ENCODE assay signal across 29 cellular contexts in genomic region chr10:61846370-61847031, GRCh38.
"Had no signal": no experiment of that assay in that cellular context is flagged by ENCODE, and none has a peak within 500 bp of the region (broad histone marks: within the 10 kb centered on the region; RNA-seq: fewer than 3 reads in every experiment).

No MANE protein-coding gene starts in this region.

- H3K4me1 ChIP-seq: ascending aorta, breast epithelium, colonic mucosa had no signal

- H3K27ac ChIP-seq: ascending aorta, breast epithelium, cardiac muscle cell, epithelial cell of prostate, esophagus squamous epithelium, gastroesophageal sphincter had no signal

- H3K27me3 Mint-ChIP-seq: activated CD4-positive, alpha-beta memory T cell treated with anti-CD3 and anti-CD28 coated beads for 36 hours; activated CD4-positive, alpha-beta T cell treated with anti-CD3 and anti-CD28 coated beads for 36 hours; activated CD4-positive, alpha-beta T cell treated with anti-CD3 and anti-CD28 coated beads, Interleukin-2, amount 10 ng/mL, durations not matched to agents 24 days and 14 days; activated CD8-positive, alpha-beta memory T cell treated with anti-CD3 and anti-CD28 coated beads, Interleukin-2, amount 10 ng/mL, durations not matched to agents 7 days and 5 days; activated naive CD4-positive, alpha-beta T cell treated with anti-CD3 and anti-CD28 coated beads, Interleukin-2, amount 50 U/mL, for 24 hours; activated naive CD8-positive, alpha-beta T cell treated with anti-CD3 and anti-CD28 coated beads for 36 hours had no signal

- H3K36me3 Mint-ChIP-seq: activated CD4-positive, alpha-beta memory T cell treated with anti-CD3 and anti-CD28 coated beads for 36 hours; activated naive CD4-positive, alpha-beta T cell treated with anti-CD3 and anti-CD28 coated beads, Interleukin-2, amount 50 U/mL, for 24 hours; activated naive CD8-positive, alpha-beta T cell treated with anti-CD3 and anti-CD28 coated beads for 36 hours; brain had no signal

- H3K9me3 Mint-ChIP-seq: activated CD4-positive, alpha-beta memory T cell treated with anti-CD3 and anti-CD28 coated beads for 36 hours; activated CD4-positive, alpha-beta T cell treated with anti-CD3 and anti-CD28 coated beads, Interleukin-2, amount 10 ng/mL, durations not matched to agents 24 days and 14 days; activated naive CD4-positive, alpha-beta T cell treated with anti-CD3 and anti-CD28 coated beads for 36 hours; activated naive CD4-positive, alpha-beta T cell treated with anti-CD3 and anti-CD28 coated beads, Interleukin-2, amount 50 U/mL, for 24 hours; activated naive CD8-positive, alpha-beta T cell treated with anti-CD3 and anti-CD28 coated beads for 36 hours; activated T-helper 1 cell treated with anti-CD3 and anti-CD28 coated beads, Interleukin-12 subunit alpha, Interleukin-12 subunit beta, Interleukin-2, Interleukin-4 antibody, amounts not matched to agents 30 ng/mL and 10 ng/mL and 1 ng/mL, durations not matched to agents 14 hours and 24 hours and 36 hours; activated T-helper 2 cell treated with anti-CD3 and anti-CD28 coated beads, Interferon-gamma antibody, Interleukin-2, Interleukin-4, amounts not matched to agents 10 μg/mL and 5 μg/mL and 100 μg/mL, durations not matched to agents 14 hours and 24 hours and 36 hours had no signal

- H3K27me3 ChIP-seq: ascending aorta, breast epithelium, cardiac muscle cell, colonic mucosa, esophagus squamous epithelium, gastroesophageal sphincter had no signal

- ATAC-seq: activated CD4-positive, alpha-beta T cell treated with anti-CD3 and anti-CD28 coated beads for 36 hours; activated CD8-positive, alpha-beta memory T cell treated with anti-CD3 and anti-CD28 coated beads, Interleukin-2, amount 10 ng/mL, durations not matched to agents 7 days and 5 days; activated CD8-positive, alpha-beta T cell treated with anti-CD3 and anti-CD28 coated beads, Interleukin-2, amount 10 ng/mL, durations not matched to agents 7 days and 5 days; gastroesophageal sphincter had no signal

- H3K4me3 ChIP-seq: ascending aorta, breast epithelium, cardiac muscle cell, colonic mucosa, esophagus squamous epithelium, gastroesophageal sphincter had no signal

- H3K36me3 ChIP-seq: ascending aorta, breast epithelium, cardiac muscle cell, colonic mucosa, esophagus squamous epithelium, gastroesophageal sphincter had no signal

- H3K4me1 Mint-ChIP-seq: brain had no signal

- H3K27ac Mint-ChIP-seq: activated CD4-positive, alpha-beta memory T cell treated with anti-CD3 and anti-CD28 coated beads for 36 hours; activated CD4-positive, alpha-beta T cell treated with anti-CD3 and anti-CD28 coated beads, Interleukin-2, amount 10 ng/mL, durations not matched to agents 24 days and 14 days; activated CD8-positive, alpha-beta memory T cell treated with anti-CD3 and anti-CD28 coated beads, Interleukin-2, amount 10 ng/mL, durations not matched to agents 7 days and 5 days; activated CD8-positive, alpha-beta T cell treated with anti-CD3 and anti-CD28 coated beads, Interleukin-2, amount 10 ng/mL, durations not matched to agents 7 days and 5 days; activated naive CD4-positive, alpha-beta T cell treated with anti-CD3 and anti-CD28 coated beads for 36 hours; activated naive CD8-positive, alpha-beta T cell treated with anti-CD3 and anti-CD28 coated beads for 36 hours; activated T-helper 1 cell treated with anti-CD3 and anti-CD28 coated beads, Interleukin-12 subunit alpha, Interleukin-12 subunit beta, Interleukin-2, Interleukin-4 antibody, amounts not matched to agents 30 ng/mL and 10 ng/mL and 1 ng/mL, durations not matched to agents 14 hours and 24 hours and 36 hours; activated T-helper 2 cell treated with anti-CD3 and anti-CD28 coated beads, Interferon-gamma antibody, Interleukin-2, Interleukin-4, amounts not matched to agents 10 μg/mL and 5 μg/mL and 100 μg/mL, durations not matched to agents 14 hours and 24 hours and 36 hours had no signal

- FAIRE-seq: endometrium, endothelial cell of umbilical vein had no signal

- H3K9me3 ChIP-seq: ascending aorta, breast epithelium, colonic mucosa, esophagus squamous epithelium, gastroesophageal sphincter had no signal

- DNase-seq: activated CD4-positive, alpha-beta memory T cell treated with anti-CD3 and anti-CD28 coated beads for 36 hours; activated CD4-positive, alpha-beta T cell treated with anti-CD3 and anti-CD28 coated beads for 36 hours; activated CD4-positive, alpha-beta T cell treated with anti-CD3 and anti-CD28 coated beads, Interleukin-2, amount 10 ng/mL, durations not matched to agents 24 days and 14 days; activated CD4-positive, CD25-positive, alpha-beta regulatory T cell; activated CD4-positive, CD25-positive, alpha-beta regulatory T cell treated with anti-CD3 and anti-CD28 coated beads, Interleukin-2, amount 50 U/mL, for 72 hours; activated CD8-positive, alpha-beta memory T cell treated with anti-CD3 and anti-CD28 coated beads, Interleukin-2, amount 10 ng/mL, durations not matched to agents 7 days and 5 days; activated CD8-positive, alpha-beta memory T cell treated with anti-CD3 and anti-CD28 coated beads, Interleukin-2, amount 50 U/mL, for 4 hours; activated CD8-positive, alpha-beta T cell treated with anti-CD3 and anti-CD28 coated beads, Interleukin-2, amount 10 ng/mL, durations not matched to agents 7 days and 5 days; activated effector memory CD4-positive, alpha-beta T cell treated with anti-CD3 and anti-CD28 coated beads, Interleukin-2, amount 50 U/mL, for 16 hours; activated naive CD4-positive, alpha-beta T cell treated with anti-CD3 and anti-CD28 coated beads for 36 hours; activated naive CD8-positive, alpha-beta T cell treated with anti-CD3 and anti-CD28 coated beads for 36 hours; activated T-cell treated with anti-CD3 and anti-CD28 coated beads, Interleukin-2, amount 50 U/mL, for 1 hour; activated T-cell treated with anti-CD3 and anti-CD28 coated beads, Interleukin-2, amount 50 U/mL, for 48 hours; central memory CD4-positive, alpha-beta T cell; cerebellar nuclear complex; colonic mucosa; effector CD8-positive, alpha-beta T cell; esophagus squamous epithelium had no signal

- H3K4me3 Mint-ChIP-seq: activated CD4-positive, alpha-beta memory T cell treated with anti-CD3 and anti-CD28 coated beads for 36 hours; activated CD4-positive, alpha-beta T cell treated with anti-CD3 and anti-CD28 coated beads for 36 hours; activated CD4-positive, alpha-beta T cell treated with anti-CD3 and anti-CD28 coated beads, Interleukin-2, amount 10 ng/mL, durations not matched to agents 24 days and 14 days; activated CD8-positive, alpha-beta memory T cell treated with anti-CD3 and anti-CD28 coated beads, Interleukin-2, amount 10 ng/mL, durations not matched to agents 7 days and 5 days; activated CD8-positive, alpha-beta T cell treated with anti-CD3 and anti-CD28 coated beads, Interleukin-2, amount 10 ng/mL, durations not matched to agents 7 days and 5 days; activated naive CD4-positive, alpha-beta T cell treated with anti-CD3 and anti-CD28 coated beads for 36 hours; activated naive CD4-positive, alpha-beta T cell treated with anti-CD3 and anti-CD28 coated beads, Interleukin-2, amount 50 U/mL, for 24 hours; activated naive CD8-positive, alpha-beta T cell treated with anti-CD3 and anti-CD28 coated beads for 36 hours; activated T-helper 1 cell treated with anti-CD3 and anti-CD28 coated beads, Interleukin-12 subunit alpha, Interleukin-12 subunit beta, Interleukin-2, Interleukin-4 antibody, amounts not matched to agents 30 ng/mL and 10 ng/mL and 1 ng/mL, durations not matched to agents 14 hours and 24 hours and 36 hours; brain had no signal
